In genomic region chr9:131111186-131111853, GRCh38 we compare ENCODE assay signal across 18 cellular contexts. TPM values are rescaled to one million over a fixed set of nuclear protein-coding genes. Genes with fewer than 3 reads are reported as not detected.
A peak's percentile ranks its signal among the peaks of the same experiment; 100 is the strongest.
DNase-seq lines count a peak whose midpoint lies in the region; ATAC-seq and TF ChIP-seq lines count a peak whose summit lies in the region.
"Had no signal": no experiment of that assay in that cellular context is flagged by ENCODE, and none has a peak within 500 bp of the region (broad histone marks: within the 10 kb centered on the region; RNA-seq: fewer than 3 reads in every experiment).

No MANE protein-coding gene starts in this region.

- peak overlapping the region; percentile 99 for H2BK5ac ChIP-seq in neuronal stem cell (ENCODE audit: low read length)

- H3K36me3 ChIP-seq in ES-I3 (ENCODE audit: insufficient read depth, low read length) = no peaks in the 10 kb centered on the region; the same call in 1 of the 2 replicates
- H3K36me3 ChIP-seq in RWPE2 (ENCODE audit: low read depth) = no peaks in the 10 kb centered on the region
- peaks cover 17 to 42% of the 10 kb centered on the region in 2 donors for H3K36me3 ChIP-seq in neuronal stem cell (replicated peaks in 1 of 2; ENCODE audit: control insufficient read depth in 2 of 2, insufficient read depth in 2 of 2, low read length in 2 of 2)

- no peak overlapping the region for H3K27ac ChIP-seq in RWPE2 (ENCODE audit: poor library complexity, severe bottlenecking)
- peak overlapping the region; percentile 97 for H3K27ac ChIP-seq in neuronal stem cell (replicated peaks; ENCODE audit: low read length)
- H3K27ac ChIP-seq: KMS-11, psoas muscle had no signal

- peak overlapping the region; percentile 75 for H4K8ac ChIP-seq in neuronal stem cell (ENCODE audit: low read depth, low read length)

- H2BK15ac ChIP-seq in neuronal stem cell (ENCODE audit: low read length) = peak overlapping the region; percentile 95

- ATAC-seq in RWPE2 (ENCODE audit: low read depth) (no peak), GM18909 (IDR thresholded peaks at IDR 0.05; ENCODE audit: poor library complexity, unreplicated experiment) (no peak)
- ATAC-seq: psoas muscle; stimulated activated naive CD8-positive, alpha-beta T cell treated with anti-CD3 and anti-CD28 coated beads, Interleukin-15, Interleukin-2, amounts not matched to agents 100 U/mL and 50 U/mL, for 24 hours had no signal

- peak overlapping the region; percentile 84 for H2BK120ac ChIP-seq in neuronal stem cell (ENCODE audit: low read depth, low read length)

- H2AFZ ChIP-seq in neuronal stem cell (ENCODE audit: low read length) = peak overlapping the region; percentile 92

- H3K27me3 ChIP-seq in RWPE2 (ENCODE audit: insufficient read depth, poor library complexity, severe bottlenecking) (no peaks in the 10 kb centered on the region), neuronal stem cell (ENCODE audit: control insufficient read depth in 3 of 3, insufficient read depth in 3 of 3, low read depth in 1 of 3, low read length in 3 of 3) (no peaks in the 10 kb centered on the region)

- peak overlapping the region; percentile 69 for H3K4ac ChIP-seq in neuronal stem cell (ENCODE audit: low read length)

- H3K79me1 ChIP-seq in neuronal stem cell (ENCODE audit: low read depth, low read length) = peaks cover 3% of the 10 kb centered on the region

- no peak overlapping the region for H3K14ac ChIP-seq in neuronal stem cell (ENCODE audit: low read length)

- TF ChIP-seq CTCF in RWPE2 (IDR thresholded peaks at IDR 0.05; ENCODE audit: poor library complexity, severe bottlenecking) (no peak), epithelial cell of proximal tubule (conservative IDR thresholded peaks at IDR 0.05; ENCODE audit: low read depth, low read length) (no peak)

- H3K9ac ChIP-seq in ES-I3 (ENCODE audit: low read depth, low read length) (peak overlapping the region; percentile 5; the same call in 1 of the 2 replicates), neuronal stem cell (ENCODE audit: low read depth, low read length, poor library complexity) (peak overlapping the region; percentile 88)
- H3K9ac ChIP-seq: KMS-11 had no signal

- no peaks in the 10 kb centered on the region for H3K9me3 ChIP-seq in ES-I3 (ENCODE audit: control insufficient read depth, insufficient read depth, low read length)
- peaks cover 8% of the 10 kb centered on the region for H3K9me3 ChIP-seq in RWPE2 (ENCODE audit: severe bottlenecking)
- H3K9me3 ChIP-seq in neuronal stem cell (replicated peaks in 1 of 2; ENCODE audit: control insufficient read depth in 2 of 2, insufficient read depth in 1 of 2, low read depth in 1 of 2, low read length in 2 of 2) = no peaks in the 10 kb centered on the region
- H3K9me3 ChIP-seq: psoas muscle had no signal

- H2AK5ac ChIP-seq in neuronal stem cell (ENCODE audit: low read depth, low read length) = peak overlapping the region; percentile 94

- H3K4me3 ChIP-seq in RWPE2 (ENCODE audit: severe bottlenecking) (no peak overlapping the region), epithelial cell of proximal tubule (ENCODE audit: low read depth, low read length) (peak overlapping the region; percentile 86), neuronal stem cell (ENCODE audit: low read length in 2 of 2) (no peak overlapping the region)
- H3K4me3 ChIP-seq: psoas muscle had no signal

- peak overlapping the region; percentile 68 for H3K23ac ChIP-seq in neuronal stem cell (ENCODE audit: low read depth, low read length, poor library complexity)

- peaks cover 21% of the 10 kb centered on the region for H3K4me1 ChIP-seq in ES-I3 (ENCODE audit: insufficient read depth, low read length)
- peaks cover 9% of the 10 kb centered on the region for H3K4me1 ChIP-seq in RWPE2 (ENCODE audit: insufficient read depth, poor library complexity, severe bottlenecking)
- peaks cover 16 to 18% of the 10 kb centered on the region in 2 donors for H3K4me1 ChIP-seq in neuronal stem cell (ENCODE audit: control insufficient read depth in 2 of 2, insufficient read depth in 1 of 2, low read depth in 1 of 2, low read length in 2 of 2)
- H3K4me1 ChIP-seq: psoas muscle had no signal

- no CpG with 5 or more reads among the region's 10 CpGs for WGBS in neuronal stem cell (ENCODE audit: extremely low coverage in 2 of 2, insufficient read length in 2 of 2, insufficient replicate concordance in 1 of 2), 2 donors

- no peak overlapping the region for H2BK12ac ChIP-seq in neuronal stem cell (ENCODE audit: low read length)

- peak overlapping the region; percentile 32 for H3K4me2 ChIP-seq in neuronal stem cell (ENCODE audit: insufficient read depth, low read length, poor library complexity, severe bottlenecking)
- H3K4me2 ChIP-seq: KMS-11 had no signal

- DNase-seq in RWPE2 (ENCODE audit: low spot score) (peak; percentile 35), epithelial cell of proximal tubule (ENCODE audit: low read depth) (peak; percentile 52), neuronal stem cell (ENCODE audit: low spot score) (no peak), cerebellum (ENCODE audit: low spot score) (no peak), NCI-H128 (lab: John Stamatoyannopoulos, UW; ENCODE audit: unreplicated experiment) (no peak), activated T-cell treated with anti-CD3 and anti-CD28 coated beads for 4 hours (no peak)
- DNase-seq: activated naive CD4-positive, alpha-beta T cell treated with anti-CD3 and anti-CD28 coated beads, Interleukin-2, amount 50 U/mL, for 16 hours; central memory CD4-positive, alpha-beta T cell; COR-L47; GF-D8; NCI-H1436 treated with DMSO at 0.1 percent for 48 hours; NCI-H226; psoas muscle; stimulated activated naive CD8-positive, alpha-beta T cell treated with anti-CD3 and anti-CD28 coated beads, Interleukin-15, Interleukin-2, amounts not matched to agents 100 U/mL and 50 U/mL, for 24 hours; T-helper 9 cell had no signal

- H4K91ac ChIP-seq in neuronal stem cell (ENCODE audit: low read depth, low read length, poor library complexity) = peak overlapping the region; percentile 99

- H3K18ac ChIP-seq in neuronal stem cell (ENCODE audit: low read length) = peak overlapping the region; percentile 93

RNA-seq across cellular contexts. Expression of gene NUP214, which starts 14.1 kb away (rescaled TPM):
- total RNA-seq in epithelial cell of proximal tubule (18.5 and 37.2 TPM in 2 replicates), cerebellum (26.2 TPM)
- polyA plus RNA-seq in neuronal stem cell (2013, experiment 1 of 2) = 22.4 TPM
- polyA plus RNA-seq in neuronal stem cell (2013, experiment 2 of 2) = 21.0 TPM

RNA-seq across cellular contexts. Expression of gene AIF1L, which starts 15.0 kb away (rescaled TPM):
- total RNA-seq in epithelial cell of proximal tubule (52.5 and 71.6 TPM in 2 replicates), cerebellum (24.2 TPM)
- 90.6 TPM for polyA plus RNA-seq in neuronal stem cell (2013, experiment 1 of 2)
- polyA plus RNA-seq in neuronal stem cell (2013, experiment 2 of 2) = 91.1 TPM

Comparison
In these comparisons a context has a peak if more than half of its experiments do, and no peak if none do; other contexts are left out.
1. DNase-seq: peak in RWPE2 (single experiment) and epithelial cell of proximal tubule (single experiment); none in neuronal stem cell (single experiment), cerebellum (single experiment), NCI-H128 (single experiment) and activated T-cell treated with anti-CD3 and anti-CD28 coated beads for 4 hours (single experiment).